ENCODE assay signal across 18 cellular contexts in genomic region chr7:4814463-4814862, GRCh38. TPM values are rescaled to one million over a fixed set of nuclear protein-coding genes. Genes with fewer than 3 reads are reported as not detected.
A peak's percentile ranks its signal among the peaks of the same experiment; 100 is the strongest.
DNase-seq lines count a peak whose midpoint lies in the region; ATAC-seq and TF ChIP-seq lines count a peak whose summit lies in the region.
"Had no signal": no experiment of that assay in that cellular context is flagged by ENCODE, and none has a peak within 500 bp of the region (broad histone marks: within the 10 kb centered on the region; RNA-seq: fewer than 3 reads in every experiment).

No MANE protein-coding gene starts in this region.

- CTCF ChIA-PET in activated CD8-positive, alpha-beta T cell treated with anti-CD3 and anti-CD28 coated beads for 36 hours (lab: Charles Lee): interaction anchor here (1.0 kb wide), 1 partner anchor 20 kb away, joined by 3 read pairs; no protein-coding TSS in a partner anchor

- POLR2A ChIA-PET in activated CD8-positive, alpha-beta T cell treated with anti-CD3 and anti-CD28 coated beads for 36 hours (lab: Charles Lee): no interaction called here

- no peaks in the 10 kb centered on the region for H3K9me2 ChIP-seq in Loucy (replicated peaks; ENCODE audit: low read depth, low read length)

- H3K27me3 ChIP-seq in Loucy (ENCODE audit: insufficient read depth, low read length, poor library complexity, severe bottlenecking): no peaks in the 10 kb centered on the region
- H3K27me3 ChIP-seq in kidney epithelial cell (ENCODE audit: control insufficient read depth, insufficient read depth, low read length): peaks cover 57% of the 10 kb centered on the region
- H3K27me3 ChIP-seq: BE2C had no signal

- H2AFZ ChIP-seq in Loucy (ENCODE audit: low read length): no peak overlapping the region
- H2AFZ ChIP-seq: GM23248 had no signal

- H3K79me2 ChIP-seq in Loucy (ENCODE audit: insufficient read depth, low read length): no peaks in the 10 kb centered on the region

- no peak overlapping the region for H3K9ac ChIP-seq in Loucy (ENCODE audit: low read depth, low read length, poor library complexity, severe bottlenecking)
- H3K9ac ChIP-seq: GM23248 had no signal

- H3K4me2 ChIP-seq in Loucy (ENCODE audit: low read depth, low read length, poor library complexity, severe bottlenecking): peak overlapping the region; percentile 1

- peak; percentile 31 to 46 for ATAC-seq in stimulated activated naive B cell treated with anti-CD40 and anti-IgM and Interleukin-4, amounts not matched to agents 10 μg/mL and 1 μg/mL and 100 μg/mL, for 72 hours (replicated peaks)
- no peak for ATAC-seq in activated CD8-positive, alpha-beta T cell treated with anti-CD3 and anti-CD28 coated beads for 36 hours
- no peak for ATAC-seq in GM19463 (IDR thresholded peaks at IDR 0.05; ENCODE audit: unreplicated experiment)
- ATAC-seq: CD8-positive, alpha-beta T cell had no signal

- H3K36me3 Mint-ChIP-seq in T-helper 1 cell treated with Interleukin-12 subunit alpha and Interleukin-12 subunit beta and Interleukin-4 antibody, amounts not matched to agents 30 μg/mL and 1 μg/mL, for 36 hours (ENCODE audit: low read depth): no peaks in the 10 kb centered on the region
- H3K36me3 Mint-ChIP-seq in stimulated activated naive B cell treated with anti-CD40 and anti-IgM and Interleukin-4, amounts not matched to agents 10 μg/mL and 1 μg/mL and 100 μg/mL, for 72 hours: peaks cover 3 to 5% of the 10 kb centered on the region in 2 donors
- no peaks in the 10 kb centered on the region for H3K36me3 Mint-ChIP-seq in activated CD8-positive, alpha-beta T cell treated with anti-CD3 and anti-CD28 coated beads for 36 hours (ENCODE audit: low read depth)
- H3K36me3 Mint-ChIP-seq: CD8-positive, alpha-beta T cell had no signal

- H3K4me3 ChIP-seq in Loucy (ENCODE audit: low read length, poor library complexity, severe bottlenecking): no peak overlapping the region
- no peak overlapping the region for H3K4me3 ChIP-seq in kidney epithelial cell (ENCODE audit: low read depth, low read length)
- H3K4me3 ChIP-seq: GM23248 had no signal

- H3K27me3 Mint-ChIP-seq in T-helper 1 cell treated with Interleukin-12 subunit alpha and Interleukin-12 subunit beta and Interleukin-4 antibody, amounts not matched to agents 30 μg/mL and 1 μg/mL, for 36 hours (ENCODE audit: low read depth): peaks cover 22% of the 10 kb centered on the region
- peaks cover 34 to 62% of the 10 kb centered on the region in 2 donors for H3K27me3 Mint-ChIP-seq in stimulated activated naive B cell treated with anti-CD40 and anti-IgM and Interleukin-4, amounts not matched to agents 10 μg/mL and 1 μg/mL and 100 μg/mL, for 72 hours
- peaks cover 11% of the 10 kb centered on the region for H3K27me3 Mint-ChIP-seq in activated CD8-positive, alpha-beta T cell treated with anti-CD3 and anti-CD28 coated beads for 36 hours

- peaks cover 14% of the 10 kb centered on the region for H3K9me3 Mint-ChIP-seq in T-helper 1 cell treated with Interleukin-12 subunit alpha and Interleukin-12 subunit beta and Interleukin-4 antibody, amounts not matched to agents 30 μg/mL and 1 μg/mL, for 36 hours
- H3K9me3 Mint-ChIP-seq in stimulated activated naive B cell treated with anti-CD40 and anti-IgM and Interleukin-4, amounts not matched to agents 10 μg/mL and 1 μg/mL and 100 μg/mL, for 72 hours: peaks cover 5 to 7% of the 10 kb centered on the region in 2 donors
- H3K9me3 Mint-ChIP-seq in activated CD8-positive, alpha-beta T cell treated with anti-CD3 and anti-CD28 coated beads for 36 hours: no peaks in the 10 kb centered on the region
- H3K9me3 Mint-ChIP-seq: CD8-positive, alpha-beta T cell had no signal

- DNase-seq in T-helper 1 cell (no peak), kidney epithelial cell (ENCODE audit: low read depth) (no peak), T1000 (lab: John Stamatoyannopoulos, UW) (no peak)
- no peak for DNase-seq in stimulated activated naive B cell treated with anti-CD40 and anti-IgM and Interleukin-4, amounts not matched to agents 10 μg/mL and 1 μg/mL and 100 μg/mL, for 72 hours
- no peak for DNase-seq in activated CD8-positive, alpha-beta T cell treated with anti-CD3 and anti-CD28 coated beads for 36 hours
- DNase-seq: 8988T; BE2C; CD8-positive, alpha-beta T cell; DMS79 treated with DMSO at 0.1 percent for 48 hours; GM23248; NCI-H1105 treated with DMSO at 0.1 percent for 48 hours; NCI-H1694 treated with DMSO at 0.1 percent for 48 hours; NCI-H2107; NCI-H2227 treated with DMSO at 0.1 percent for 48 hours; NCI-H524 treated with DMSO at 0.1 percent for 48 hours had no signal

- H4K20me1 ChIP-seq in Loucy (ENCODE audit: insufficient read depth, low read length, poor library complexity, severe bottlenecking): no peaks in the 10 kb centered on the region

- H3K36me3 ChIP-seq in Loucy (ENCODE audit: insufficient read depth, low read length) (no peaks in the 10 kb centered on the region), kidney epithelial cell (ENCODE audit: control insufficient read depth, insufficient read depth, low read length) (no peaks in the 10 kb centered on the region)
- H3K36me3 ChIP-seq: BE2C had no signal

- no peaks in the 10 kb centered on the region for H3K4me1 ChIP-seq in Loucy (ENCODE audit: insufficient read depth, low read length, poor library complexity, severe bottlenecking)
- H3K4me1 ChIP-seq: BE2C had no signal

- peaks cover 3% of the 10 kb centered on the region for H3K4me1 Mint-ChIP-seq in T-helper 1 cell treated with Interleukin-12 subunit alpha and Interleukin-12 subunit beta and Interleukin-4 antibody, amounts not matched to agents 30 μg/mL and 1 μg/mL, for 36 hours (ENCODE audit: low read depth)
- peaks cover 2 to 19% of the 10 kb centered on the region in 2 donors for H3K4me1 Mint-ChIP-seq in stimulated activated naive B cell treated with anti-CD40 and anti-IgM and Interleukin-4, amounts not matched to agents 10 μg/mL and 1 μg/mL and 100 μg/mL, for 72 hours
- H3K4me1 Mint-ChIP-seq in activated CD8-positive, alpha-beta T cell treated with anti-CD3 and anti-CD28 coated beads for 36 hours (ENCODE audit: low read depth): peaks cover 2% of the 10 kb centered on the region

- TF ChIP-seq CTCF in Loucy (conservative IDR thresholded peaks at IDR 0.05; ENCODE audit: low read length) (no peak), kidney epithelial cell (IDR thresholded peaks at IDR 0.05; ENCODE audit: insufficient read depth, low read length, poor library complexity, severe bottlenecking) (peak; percentile 7)
- no peak for TF ChIP-seq CTCF in activated CD8-positive, alpha-beta T cell treated with anti-CD3 and anti-CD28 coated beads for 36 hours (IDR thresholded peaks at IDR 0.05)

- H3K4me3 Mint-ChIP-seq in T-helper 1 cell treated with Interleukin-12 subunit alpha and Interleukin-12 subunit beta and Interleukin-4 antibody, amounts not matched to agents 30 μg/mL and 1 μg/mL, for 36 hours: no peak overlapping the region
- H3K4me3 Mint-ChIP-seq in stimulated activated naive B cell treated with anti-CD40 and anti-IgM and Interleukin-4, amounts not matched to agents 10 μg/mL and 1 μg/mL and 100 μg/mL, for 72 hours: no peak overlapping the region
- no peak overlapping the region for H3K4me3 Mint-ChIP-seq in activated CD8-positive, alpha-beta T cell treated with anti-CD3 and anti-CD28 coated beads for 36 hours
- H3K4me3 Mint-ChIP-seq: CD8-positive, alpha-beta T cell had no signal

- intact Hi-C loops in activated CD8-positive, alpha-beta T cell treated with anti-CD3 and anti-CD28 coated beads for 36 hours (cut with micrococcal nuclease): no loop called here

- no peaks in the 10 kb centered on the region for H3K9me3 ChIP-seq in Loucy (ENCODE audit: insufficient read depth, low read depth, low read length)
- H3K9me3 ChIP-seq: BE2C had no signal

- peak overlapping the region; percentile 31 for H3K27ac Mint-ChIP-seq in T-helper 1 cell treated with Interleukin-12 subunit alpha and Interleukin-12 subunit beta and Interleukin-4 antibody, amounts not matched to agents 30 μg/mL and 1 μg/mL, for 36 hours
- no peak overlapping the region for H3K27ac Mint-ChIP-seq in stimulated activated naive B cell treated with anti-CD40 and anti-IgM and Interleukin-4, amounts not matched to agents 10 μg/mL and 1 μg/mL and 100 μg/mL, for 72 hours
- H3K27ac Mint-ChIP-seq in activated CD8-positive, alpha-beta T cell treated with anti-CD3 and anti-CD28 coated beads for 36 hours: no peak overlapping the region
- H3K27ac Mint-ChIP-seq: CD8-positive, alpha-beta T cell had no signal

- no peaks in the 10 kb centered on the region for H3F3A ChIP-seq in Loucy (ENCODE audit: low read depth)

RNA-seq across cellular contexts. Expression of gene AP5Z1, which starts 39.0 kb away (rescaled TPM):
- 71.2 and 85.6 TPM in 2 replicates for total RNA-seq in kidney epithelial cell
- 10 to 100 TPM; 21.2 to 21.3 TPM for total RNA-seq in activated CD8-positive, alpha-beta T cell treated with anti-CD3 and anti-CD28 coated beads for 36 hours

RNA-seq across cellular contexts. Expression of gene PAPOLB, which starts 47.4 kb away (rescaled TPM):
- 0.13 and 0.14 TPM in 2 replicates for total RNA-seq in kidney epithelial cell
- total RNA-seq in activated CD8-positive, alpha-beta T cell treated with anti-CD3 and anti-CD28 coated beads for 36 hours: not detected
- total RNA-seq: CD8-positive, alpha-beta T cell had no signal

Comparison
In these comparisons a context has a peak if more than half of its experiments do, and no peak if none do; other contexts are left out.
1. ATAC-seq: peak in stimulated activated naive B cell treated with anti-CD40 and anti-IgM and Interleukin-4, amounts not matched to agents 10 μg/mL and 1 μg/mL and 100 μg/mL, for 72 hours (2 of 2); none in activated CD8-positive, alpha-beta T cell treated with anti-CD3 and anti-CD28 coated beads for 36 hours (single experiment) and GM19463 (single experiment).